In genomic region chr16:83967838-83968482, GRCh38 we compare ENCODE assay signal across 9 cellular contexts. TPM values are rescaled to one million over a fixed set of nuclear protein-coding genes. Genes with fewer than 3 reads are reported as not detected.
A peak's percentile ranks its signal among the peaks of the same experiment; 100 is the strongest.
DNase-seq lines count a peak whose midpoint lies in the region; ATAC-seq and TF ChIP-seq lines count a peak whose summit lies in the region.
"Had no signal": no experiment of that assay in that cellular context is flagged by ENCODE, and none has a peak within 500 bp of the region (broad histone marks: within the 10 kb centered on the region; RNA-seq: fewer than 3 reads in every experiment).

TSS of gene NECAB2 (plus strand) at chr16:83968244. CDS start at chr16:83968649, 405 bp downstream.

- CTCF ChIA-PET in HEK293 (lab: Yijun Ruan, JAX), result interaction anchor here (5.3 kb wide), 1 partner anchor 97 kb away, joined by 46 read pairs; no protein-coding TSS in a partner anchor
- CTCF ChIA-PET in activated CD8-positive, alpha-beta T cell treated with anti-CD3 and anti-CD28 coated beads, Interleukin-2, amount 10 ng/mL, durations not matched to agents 7 days and 5 days (lab: Charles Lee), result no interaction called here

- H3K4me3 Mint-ChIP-seq in activated CD8-positive, alpha-beta T cell treated with anti-CD3 and anti-CD28 coated beads, Interleukin-2, amount 10 ng/mL, durations not matched to agents 7 days and 5 days, result no peak within 1 kb of the TSS
- H3K4me3 Mint-ChIP-seq in glutamatergic neuron (ENCODE audit: unreplicated experiment), result peak within 1 kb of the TSS; percentile 88

- POLR2A ChIA-PET in HEK293 (lab: Yijun Ruan, JAX), result no interaction called here
- POLR2A ChIA-PET in activated CD8-positive, alpha-beta T cell treated with anti-CD3 and anti-CD28 coated beads, Interleukin-2, amount 10 ng/mL, durations not matched to agents 7 days and 5 days (lab: Charles Lee), result no interaction called here

- H3K36me3 Mint-ChIP-seq in activated CD8-positive, alpha-beta T cell treated with anti-CD3 and anti-CD28 coated beads, Interleukin-2, amount 10 ng/mL, durations not matched to agents 7 days and 5 days (ENCODE audit: low read depth), result no peaks in the 10 kb centered on the region
- H3K36me3 Mint-ChIP-seq in glutamatergic neuron (ENCODE audit: unreplicated experiment), result no peaks in the 10 kb centered on the region

- peak; percentile 53 for ATAC-seq in activated CD8-positive, alpha-beta T cell treated with anti-CD3 and anti-CD28 coated beads, Interleukin-2, amount 10 ng/mL, durations not matched to agents 7 days and 5 days
- ATAC-seq in GM18517 (IDR thresholded peaks at IDR 0.05; ENCODE audit: unreplicated experiment) (no peak), GM18861 (IDR thresholded peaks at IDR 0.05; ENCODE audit: unreplicated experiment) (no peak), GM19395 (IDR thresholded peaks at IDR 0.05; ENCODE audit: unreplicated experiment) (no peak)

- H3K4me3 ChIP-seq in HEK293 (ENCODE audit: low read depth, low read length) (peak within 1 kb of the TSS; percentile 26), ovary (no peak within 1 kb of the TSS)

- H3K27me3 Mint-ChIP-seq in activated CD8-positive, alpha-beta T cell treated with anti-CD3 and anti-CD28 coated beads, Interleukin-2, amount 10 ng/mL, durations not matched to agents 7 days and 5 days (ENCODE audit: low read depth), result peaks cover 15% of the 10 kb centered on the region
- H3K27me3 Mint-ChIP-seq in glutamatergic neuron (ENCODE audit: unreplicated experiment), result peaks cover 11% of the 10 kb centered on the region

- DNase-seq in D341Med (ENCODE audit: low spot score) (peak; percentile 93), glutamatergic neuron (peak; percentile 78), ovary (peak in 4 of 5 donors; percentile 49 to 74 (median 66))
- peak; percentile 34 for DNase-seq in activated CD8-positive, alpha-beta T cell treated with anti-CD3 and anti-CD28 coated beads, Interleukin-2, amount 10 ng/mL, durations not matched to agents 7 days and 5 days

- intact Hi-C loops in ovary (cut with DNase I), result loop anchor here in 3 of 4 donors (5.0 to 10.0 kb wide), 5 partner anchors 97 to 517 kb away; partner anchors contain the start of gene TAF1C (in 1 of the 3)

- no peaks in the 10 kb centered on the region for H3K27me3 ChIP-seq in ovary

- H3K4me1 ChIP-seq in HEK293 (ENCODE audit: control insufficient read depth, insufficient read depth, low read length) (no peaks in the 10 kb centered on the region), ovary (ENCODE audit: insufficient read depth) (no peaks in the 10 kb centered on the region)

- 4 to 9% (median 9%) methylated on average over 36 to 56 of the region's 56 CpGs for WGBS in ovary, 3 donors

- TF ChIP-seq POLR2A in ovary (IDR thresholded peaks at IDR 0.05), result no peak

- H3K9me3 ChIP-seq in HEK293 (ENCODE audit: control insufficient read depth, insufficient read depth, low read depth, low read length) (no peaks in the 10 kb centered on the region), ovary (no peaks in the 10 kb centered on the region)

- no peaks in the 10 kb centered on the region for H3K36me3 ChIP-seq in HEK293 (ENCODE audit: control insufficient read depth in 2 of 2, insufficient read depth in 1 of 2, low read length in 2 of 2)
- H3K36me3 ChIP-seq in ovary, result no peaks in the 10 kb centered on the region

- H3K27ac ChIP-seq in HEK293 (ENCODE audit: extremely low read depth, low read depth, low read length) (no peak within 1 kb of the TSS), ovary (peak within 1 kb of the TSS in 1 of 2 donors; percentile 38)

- H3K9me3 Mint-ChIP-seq in activated CD8-positive, alpha-beta T cell treated with anti-CD3 and anti-CD28 coated beads, Interleukin-2, amount 10 ng/mL, durations not matched to agents 7 days and 5 days (ENCODE audit: insufficient read depth), result no peaks in the 10 kb centered on the region
- H3K9me3 Mint-ChIP-seq in glutamatergic neuron (ENCODE audit: unreplicated experiment), result peaks cover 8% of the 10 kb centered on the region

- peaks cover 2% of the 10 kb centered on the region for H3K4me1 Mint-ChIP-seq in activated CD8-positive, alpha-beta T cell treated with anti-CD3 and anti-CD28 coated beads, Interleukin-2, amount 10 ng/mL, durations not matched to agents 7 days and 5 days (ENCODE audit: low read depth)
- peaks cover 2% of the 10 kb centered on the region for H3K4me1 Mint-ChIP-seq in glutamatergic neuron (ENCODE audit: low read depth, unreplicated experiment)

- TF ChIP-seq CTCF in HEK293 (tag by site-specific recombination; IDR thresholded peaks at IDR 0.05) (0 out of 2 replicates have a peak, but pooled peaks have one; percentile 31), glutamatergic neuron (IDR thresholded peaks at IDR 0.05; ENCODE audit: partially characterized antibody, unreplicated experiment) (peak; percentile 56), ovary (IDR thresholded peaks at IDR 0.05) (peak; percentile 16 to 42 (median 21))

- no peak for TF ChIP-seq EP300 in ovary (IDR thresholded peaks at IDR 0.05)

- no peak within 1 kb of the TSS for H3K27ac Mint-ChIP-seq in activated CD8-positive, alpha-beta T cell treated with anti-CD3 and anti-CD28 coated beads, Interleukin-2, amount 10 ng/mL, durations not matched to agents 7 days and 5 days
- peak within 1 kb of the TSS; percentile 72 for H3K27ac Mint-ChIP-seq in glutamatergic neuron (ENCODE audit: unreplicated experiment)

TF ChIP-seq in HEK293, 187 proteins besides CTCF, POLR2A, EP300 and RAD21 (continues in another document):
- TF ChIP-seq ZNF26 (tag by site-specific recombination; IDR thresholded peaks at IDR 0.05) (no peak), ZNF777 (tag by site-specific recombination; IDR thresholded peaks at IDR 0.05; ENCODE audit: borderline replicate concordance) (peak; percentile 76; the same call in 1 of the 2 replicates), ZNF2 (tag by site-specific recombination; IDR thresholded peaks at IDR 0.05) (no peak), ZNF658 (tag by site-specific recombination; IDR thresholded peaks at IDR 0.05) (peak; percentile 78; the same call in 1 of the 2 replicates), ZEB2 (tag by site-specific recombination; IDR thresholded peaks at IDR 0.05) (peak; percentile 50; the same call in 1 of the 2 replicates), ZNF133 (tag by site-specific recombination; IDR thresholded peaks at IDR 0.05) (0 out of 2 replicates have a peak, but pooled peaks have one; percentile 27), HOXA7 (CRISPR knock-in tag; IDR thresholded peaks at IDR 0.05; ENCODE audit: borderline replicate concordance) (no peak), KLF7 (tag by site-specific recombination; IDR thresholded peaks at IDR 0.05; ENCODE audit: borderline replicate concordance) (0 out of 2 replicates have a peak, but pooled peaks have one; percentile 20), ZNF335 (tag by site-specific recombination; conservative IDR thresholded peaks at IDR 0.05) (0 out of 2 replicates have a peak, but pooled peaks have one; percentile 17), KLF10 (tag by site-specific recombination; IDR thresholded peaks at IDR 0.05) (no peak), PRDM1 (tag by site-specific recombination; IDR thresholded peaks at IDR 0.05) (no peak), ZNF624 (tag by site-specific recombination; IDR thresholded peaks at IDR 0.05) (no peak), ZNF169 (tag by site-specific recombination; IDR thresholded peaks at IDR 0.05) (peak; percentile 21; the same call in 1 of the 2 replicates), ZNF138 (tag by site-specific recombination; IDR thresholded peaks at IDR 0.05; ENCODE audit: borderline replicate concordance) (no peak), ZNF785 (tag by site-specific recombination; IDR thresholded peaks at IDR 0.05) (peak; percentile 85; the same call in 1 of the 2 replicates), ZNF248 (tag by site-specific recombination; IDR thresholded peaks at IDR 0.05) (0 out of 2 replicates have a peak, but pooled peaks have one; percentile 22), ZFHX2 (tag by site-specific recombination; conservative IDR thresholded peaks at IDR 0.05) (peak; percentile 97)
- TF ChIP-seq, protein P1, sequence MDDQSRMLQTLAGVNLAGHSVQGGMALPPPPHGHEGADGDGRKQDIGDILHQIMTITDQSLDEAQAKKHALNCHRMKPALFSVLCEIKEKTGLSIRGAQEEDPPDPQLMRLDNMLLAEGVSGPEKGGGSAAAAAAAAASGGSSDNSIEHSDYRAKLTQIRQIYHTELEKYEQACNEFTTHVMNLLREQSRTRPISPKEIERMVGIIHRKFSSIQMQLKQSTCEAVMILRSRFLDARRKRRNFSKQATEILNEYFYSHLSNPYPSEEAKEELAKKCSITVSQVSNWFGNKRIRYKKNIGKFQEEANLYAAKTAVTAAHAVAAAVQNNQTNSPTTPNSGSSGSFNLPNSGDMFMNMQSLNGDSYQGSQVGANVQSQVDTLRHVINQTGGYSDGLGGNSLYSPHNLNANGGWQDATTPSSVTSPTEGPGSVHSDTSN (CRISPR knock-in tag; IDR thresholded peaks at IDR 0.05), result no peak

RNA-seq across cellular contexts. Expression of gene NECAB2, which starts in this region (rescaled TPM):
- not detected for total RNA-seq in activated CD8-positive, alpha-beta T cell treated with anti-CD3 and anti-CD28 coated beads, Interleukin-2, amount 10 ng/mL, durations not matched to agents 7 days and 5 days
- total RNA-seq in glutamatergic neuron (ENCODE audit: unreplicated experiment) (112 TPM), ovary (under 1 TPM in 3 of 7 donors, not detected in 4; 0.20 to 0.50 (median 0.37) TPM)
- 1 to 10 TPM in 1 of 2 donors, under 1 TPM in 1; 0.65 to 1.6 TPM for polyA plus RNA-seq in ovary
- total RNA-seq: SK-MEL-5 had no signal

Comparison
In these comparisons a context has a peak if more than half of its experiments do, and no peak if none do; other contexts are left out.
1. RNA of gene NECAB2 (total RNA-seq): 112 TPM in glutamatergic neuron (single experiment); 0.20 to 0.50 TPM in ovary and not detected in activated CD8-positive, alpha-beta T cell treated with anti-CD3 and anti-CD28 coated beads, Interleukin-2, amount 10 ng/mL, durations not matched to agents 7 days and 5 days; every median in the first group is over 10 times any median in the second.
2. Peak in DNase-seq and ATAC-seq in activated CD8-positive, alpha-beta T cell treated with anti-CD3 and anti-CD28 coated beads, Interleukin-2, amount 10 ng/mL, durations not matched to agents 7 days and 5 days; RNA of the gene not detected or under 1 TPM.
3. DNase-seq: peak in every context shown above with its lines; median percentile 93 in D341Med; 78 in glutamatergic neuron; 66 in ovary; 34 in activated CD8-positive, alpha-beta T cell treated with anti-CD3 and anti-CD28 coated beads, Interleukin-2, amount 10 ng/mL, durations not matched to agents 7 days and 5 days.
4. Peak in every context shown above with its lines, with median percentiles within 50 percentile points of each other: CTCF ChIP-seq.